ENCODE assay signal across 7 cellular contexts in genomic region chr1:8851060-8851459, GRCh38.
"Had no signal": no experiment of that assay in that cellular context is flagged by ENCODE, and none has a peak within 500 bp of the region (broad histone marks: within the 10 kb centered on the region; RNA-seq: fewer than 3 reads in every experiment).

No MANE protein-coding gene starts in this region.

- DNase-seq: IMR-90, KBM-7, KG1 had no signal

- H3K9ac ChIP-seq: KMS-11 had no signal

- FAIRE-seq: HepG2, HTR-8/SVneo had no signal

- H3K27ac ChIP-seq: HL-60, KMS-11 had no signal

- H3K4me2 ChIP-seq: KMS-11 had no signal

- ATAC-seq: HepG2 had no signal
